In the genomic region with DNA sequence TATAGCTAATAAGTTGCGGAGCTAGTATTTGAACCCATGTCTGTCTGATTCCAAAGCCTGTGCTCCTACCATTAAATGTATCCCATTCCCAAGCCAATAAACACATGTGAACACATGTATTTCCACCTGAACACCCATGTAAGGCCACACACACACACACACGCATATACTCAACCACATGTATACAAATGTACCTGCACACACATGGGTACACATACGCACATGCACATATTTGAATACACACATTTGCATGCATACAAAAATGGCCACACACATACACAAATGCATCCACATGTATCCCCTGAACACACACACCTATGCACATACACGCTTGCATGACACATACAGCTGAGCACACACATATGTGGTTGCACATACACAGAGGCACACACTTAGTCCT, we compare ENCODE assay signal across 26 cellular contexts.
"Had no signal": no experiment of that assay in that cellular context is flagged by ENCODE, and none has a peak within 500 bp of the region (broad histone marks: within the 10 kb centered on the region; RNA-seq: fewer than 3 reads in every experiment).

No MANE protein-coding gene starts in this region.

- H3K4me3 ChIP-seq: coronary artery, esophagus squamous epithelium, heart right ventricle, lower lobe of right lung, neural progenitor cell, smooth muscle cell, transverse colon, vagina had no signal

- H3K27me3 ChIP-seq: vagina had no signal

- H3K36me3 Mint-ChIP-seq: immature natural killer cell, neural progenitor cell had no signal

- H3K27ac Mint-ChIP-seq: effector memory CD8-positive, alpha-beta T cell; immature natural killer cell; nephron; neural progenitor cell; progenitor cell of endocrine pancreas had no signal

- H3K9ac ChIP-seq: neural progenitor cell, parathyroid adenoma had no signal

- H3K79me2 ChIP-seq: parathyroid adenoma had no signal

- H3K4me3 Mint-ChIP-seq: effector memory CD8-positive, alpha-beta T cell; immature natural killer cell; naive B cell; nephron; neural progenitor cell had no signal

- H3K9me3 ChIP-seq: esophagus squamous epithelium, heart right ventricle, lower lobe of right lung, transverse colon, vagina had no signal

- H3K4me2 ChIP-seq: neural progenitor cell, smooth muscle cell had no signal

- H3K27ac ChIP-seq: coronary artery, esophagus squamous epithelium, heart right ventricle, lower lobe of right lung, neural progenitor cell, parathyroid adenoma, transverse colon, vagina had no signal

- DNase-seq: effector memory CD8-positive, alpha-beta T cell; esophagus squamous epithelium; foreskin melanocyte; glutamatergic neuron; heart right ventricle; hippocampal formation; immature natural killer cell; left ventricle myocardium superior; lower lobe of right lung; naive B cell; stimulated activated CD4-positive, alpha-beta T cell treated with anti-CD3 and anti-CD28 coated beads, Interleukin-12 subunit alpha, Interleukin-12 subunit beta, amount 100 ng/mL, for 4 hours; stimulated activated CD4-positive, alpha-beta T cell treated with anti-CD3 and anti-CD28 coated beads, Interleukin-1b, Interleukin-23, amount 100 ng/mL, for 48 hours; stimulated activated CD4-positive, alpha-beta T cell treated with anti-CD3 and anti-CD28 coated beads, Interleukin-4, amount 100 ng/mL, for 1 hour; stimulated activated CD8-positive, alpha-beta memory T cell treated with anti-CD3 and anti-CD28 coated beads, Interleukin-4, amount 100 ng/mL, for 48 hours; stimulated activated naive CD4-positive, alpha-beta T cell; transverse colon had no signal

- H3K9me3 Mint-ChIP-seq: nephron, neural progenitor cell had no signal

- ATAC-seq: effector memory CD8-positive, alpha-beta T cell; heart right ventricle; left ventricle myocardium superior; sciatic nerve had no signal

- H3K4me1 ChIP-seq: esophagus squamous epithelium, lower lobe of right lung, neural progenitor cell, parathyroid adenoma, transverse colon, vagina had no signal

- H2AFZ ChIP-seq: neural progenitor cell, parathyroid adenoma had no signal

- FAIRE-seq: endometrium, keratinocyte had no signal

- H3K4me1 Mint-ChIP-seq: neural progenitor cell had no signal

- H3K36me3 ChIP-seq: esophagus squamous epithelium, heart right ventricle, lower lobe of right lung, neural progenitor cell, transverse colon, vagina had no signal
